ENCODE assay signal across 22 cellular contexts in genomic region chr1:177865807-177866206, GRCh38.
A peak's percentile ranks its signal among the peaks of the same experiment; 100 is the strongest.
DNase-seq lines count a peak whose midpoint lies in the region; ATAC-seq and TF ChIP-seq lines count a peak whose summit lies in the region.
"Had no signal": no experiment of that assay in that cellular context is flagged by ENCODE, and none has a peak within 500 bp of the region (broad histone marks: within the 10 kb centered on the region; RNA-seq: fewer than 3 reads in every experiment).

No MANE protein-coding gene starts in this region.

- H3K27me3 Mint-ChIP-seq in activated T-helper 1 cell treated with anti-CD3 and anti-CD28 coated beads, Interleukin-12 subunit alpha, Interleukin-12 subunit beta, Interleukin-2, Interleukin-4 antibody, amounts not matched to agents 30 ng/mL and 10 ng/mL and 1 ng/mL, durations not matched to agents 14 hours and 24 hours and 36 hours (ENCODE audit: insufficient read depth), result no peaks in the 10 kb centered on the region
- H3K27me3 Mint-ChIP-seq: B cell; CD4-positive, alpha-beta T cell had no signal

- H3K27me3 ChIP-seq in DND-41 (ENCODE audit: insufficient read depth, low read length, poor library complexity), result no peaks in the 10 kb centered on the region
- H3K27me3 ChIP-seq in gastrocnemius medialis, result no peaks in the 10 kb centered on the region
- H3K27me3 ChIP-seq: BLaER1 treated with 17β-estradiol and CSF1 and Interleukin-3, amounts not matched to agents 10 nM and 100 nM had no signal

- TF ChIP-seq POLR2A in gastrocnemius medialis (IDR thresholded peaks at IDR 0.05), result no peak

- H3K4me2 ChIP-seq in DND-41 (ENCODE audit: insufficient read depth, low read length), result no peak overlapping the region
- H3K4me2 ChIP-seq: A549; BLaER1 treated with 17β-estradiol and CSF1 and Interleukin-3, amounts not matched to agents 10 nM and 100 nM had no signal

- H3K4me1 Mint-ChIP-seq in activated T-helper 1 cell treated with anti-CD3 and anti-CD28 coated beads, Interleukin-12 subunit alpha, Interleukin-12 subunit beta, Interleukin-2, Interleukin-4 antibody, amounts not matched to agents 30 ng/mL and 10 ng/mL and 1 ng/mL, durations not matched to agents 14 hours and 24 hours and 36 hours (ENCODE audit: low read depth), result no peaks in the 10 kb centered on the region
- H3K4me1 Mint-ChIP-seq: B cell had no signal

- H3K4me1 ChIP-seq in DND-41 (ENCODE audit: insufficient read depth, low read length) (no peaks in the 10 kb centered on the region), gastrocnemius medialis (peaks cover 12 to 18% of the 10 kb centered on the region in 2 donors)
- H3K4me1 ChIP-seq: A549; BLaER1 treated with 17β-estradiol and CSF1 and Interleukin-3, amounts not matched to agents 10 nM and 100 nM; Caco-2 had no signal

- H3K27ac Mint-ChIP-seq in activated T-helper 1 cell treated with anti-CD3 and anti-CD28 coated beads, Interleukin-12 subunit alpha, Interleukin-12 subunit beta, Interleukin-2, Interleukin-4 antibody, amounts not matched to agents 30 ng/mL and 10 ng/mL and 1 ng/mL, durations not matched to agents 14 hours and 24 hours and 36 hours, result no peak overlapping the region
- H3K27ac Mint-ChIP-seq: B cell; CD4-positive, alpha-beta T cell; CD8-positive, alpha-beta T cell had no signal

- TF ChIP-seq CTCF in DND-41 (IDR thresholded peaks at IDR 0.05; ENCODE audit: borderline replicate concordance, extremely low read depth, low read length, poor library complexity, severe bottlenecking) (no peak), gastrocnemius medialis (IDR thresholded peaks at IDR 0.05 in 4 of 5, conservative IDR thresholded peaks at IDR 0.05 in 1 of 5) (no peak), omental fat pad (IDR thresholded peaks at IDR 0.05) (no peak)

- H3K9me3 ChIP-seq in DND-41 (ENCODE audit: insufficient read depth, low read length, severe bottlenecking) (no peaks in the 10 kb centered on the region), gastrocnemius medialis (no peaks in the 10 kb centered on the region)
- H3K9me3 ChIP-seq: A549, Caco-2 had no signal

- DNase-seq in NCI-H2171 treated with DMSO at 0.1 percent for 48 hours (lab: John Stamatoyannopoulos, UW) (peak; percentile 44), NCI-H2171 (lab: John Stamatoyannopoulos, UW) (no peak), DND-41 (no peak), NCI-H524 treated with DMSO at 0.1 percent for 48 hours (lab: John Stamatoyannopoulos, UW) (peak; percentile 42), gastrocnemius medialis (no peak), omental fat pad (ENCODE audit: low spot score) (no peak), NCI-H1105 (lab: John Stamatoyannopoulos, UW) (no peak)
- DNase-seq in activated T-helper 1 cell treated with anti-CD3 and anti-CD28 coated beads, Interleukin-12 subunit alpha, Interleukin-12 subunit beta, Interleukin-2, Interleukin-4 antibody, amounts not matched to agents 30 ng/mL and 10 ng/mL and 1 ng/mL, durations not matched to agents 14 hours and 24 hours and 36 hours (ENCODE audit: low spot score), result no peak
- DNase-seq: AML-193; Caco-2; Calu3; CD4-positive, alpha-beta T cell; CD8-positive, alpha-beta T cell; DMS79 treated with DMSO at 0.1 percent for 48 hours; EL; GDM1 had no signal

- no peak overlapping the region for H3K4me3 Mint-ChIP-seq in activated T-helper 1 cell treated with anti-CD3 and anti-CD28 coated beads, Interleukin-12 subunit alpha, Interleukin-12 subunit beta, Interleukin-2, Interleukin-4 antibody, amounts not matched to agents 30 ng/mL and 10 ng/mL and 1 ng/mL, durations not matched to agents 14 hours and 24 hours and 36 hours
- H3K4me3 Mint-ChIP-seq: B cell; CD4-positive, alpha-beta T cell; CD8-positive, alpha-beta T cell had no signal

- peak; percentile 33; the same call in 1 of the 3 replicates for ATAC-seq in DND-41 (ENCODE audit: insufficient read depth, low read depth)
- ATAC-seq in gastrocnemius medialis, result peak; percentile 60
- no peak for ATAC-seq in omental fat pad (ENCODE audit: low FRiP score)
- ATAC-seq: A549; CD8-positive, alpha-beta T cell; GM12878 had no signal

- H3K36me3 Mint-ChIP-seq in activated T-helper 1 cell treated with anti-CD3 and anti-CD28 coated beads, Interleukin-12 subunit alpha, Interleukin-12 subunit beta, Interleukin-2, Interleukin-4 antibody, amounts not matched to agents 30 ng/mL and 10 ng/mL and 1 ng/mL, durations not matched to agents 14 hours and 24 hours and 36 hours (ENCODE audit: low read depth), result no peaks in the 10 kb centered on the region
- H3K36me3 Mint-ChIP-seq: CD8-positive, alpha-beta T cell had no signal

- H2AFZ ChIP-seq in DND-41 (ENCODE audit: low read depth, low read length), result no peak overlapping the region

- no peak overlapping the region for H3K27ac ChIP-seq in DND-41 (ENCODE audit: low read length)
- peak overlapping the region in 1 of 4 donors; percentile 55 for H3K27ac ChIP-seq in gastrocnemius medialis
- H3K27ac ChIP-seq: 22Rv1; A549; BLaER1 treated with 17β-estradiol and CSF1 and Interleukin-3, amounts not matched to agents 10 nM and 100 nM; C4-2B had no signal

- H3K36me3 ChIP-seq in DND-41 (ENCODE audit: insufficient read depth, low read length) (no peaks in the 10 kb centered on the region), gastrocnemius medialis (no peaks in the 10 kb centered on the region)
- H3K36me3 ChIP-seq: BLaER1 treated with 17β-estradiol and CSF1 and Interleukin-3, amounts not matched to agents 10 nM and 100 nM had no signal

- H3K4me3 ChIP-seq in DND-41 (ENCODE audit: low read depth in 1 of 2, low read length in 2 of 2) (no peak overlapping the region), gastrocnemius medialis (peak overlapping the region in 1 of 4 donors; percentile 23)
- H3K4me3 ChIP-seq: A549; BLaER1 treated with 17β-estradiol and CSF1 and Interleukin-3, amounts not matched to agents 10 nM and 100 nM; GM12878 had no signal

- no peaks in the 10 kb centered on the region for H4K20me1 ChIP-seq in DND-41 (ENCODE audit: insufficient read depth, low read length)
- H4K20me1 ChIP-seq: BLaER1 treated with 17β-estradiol and CSF1 and Interleukin-3, amounts not matched to agents 10 nM and 100 nM had no signal

- in situ Hi-C loops in gastrocnemius medialis (cut with MboI; ENCODE audit: low sequenced_read_pairs in 4 of 4), result no loop called here

- H3K79me2 ChIP-seq in DND-41 (ENCODE audit: insufficient read depth, low read length), result no peaks in the 10 kb centered on the region

- intact Hi-C loops in gastrocnemius medialis (cut with DNase I; ENCODE audit: low total_unique reads), result no loop called here
- intact Hi-C loops in activated T-helper 1 cell treated with anti-CD3 and anti-CD28 coated beads, Interleukin-12 subunit alpha, Interleukin-12 subunit beta, Interleukin-2, Interleukin-4 antibody, amounts not matched to agents 30 ng/mL and 10 ng/mL and 1 ng/mL, durations not matched to agents 14 hours and 24 hours and 36 hours (cut with micrococcal nuclease), result no loop called here

- H3K9ac ChIP-seq in DND-41 (ENCODE audit: low read depth, low read length), result no peak overlapping the region
- H3K9ac ChIP-seq: BLaER1 treated with 17β-estradiol and CSF1 and Interleukin-3, amounts not matched to agents 10 nM and 100 nM had no signal

- H3K9me3 Mint-ChIP-seq in activated T-helper 1 cell treated with anti-CD3 and anti-CD28 coated beads, Interleukin-12 subunit alpha, Interleukin-12 subunit beta, Interleukin-2, Interleukin-4 antibody, amounts not matched to agents 30 ng/mL and 10 ng/mL and 1 ng/mL, durations not matched to agents 14 hours and 24 hours and 36 hours, result no peaks in the 10 kb centered on the region
- H3K9me3 Mint-ChIP-seq: CD8-positive, alpha-beta T cell had no signal

Comparison
In these comparisons a context has a peak if more than half of its experiments do, and no peak if none do; other contexts are left out.
1. DNase-seq: peak in NCI-H2171 treated with DMSO at 0.1 percent for 48 hours (single experiment) and NCI-H524 treated with DMSO at 0.1 percent for 48 hours (single experiment); none in NCI-H2171 (single experiment), DND-41 (single experiment), gastrocnemius medialis (0 of 2), omental fat pad (single experiment), activated T-helper 1 cell treated with anti-CD3 and anti-CD28 coated beads, Interleukin-12 subunit alpha, Interleukin-12 subunit beta, Interleukin-2, Interleukin-4 antibody, amounts not matched to agents 30 ng/mL and 10 ng/mL and 1 ng/mL, durations not matched to agents 14 hours and 24 hours and 36 hours (single experiment) and NCI-H1105 (single experiment).